ENCODE assay signal across 22 cellular contexts in genomic region chr18:58205780-58206160, GRCh38.
DNase-seq lines count a peak whose midpoint lies in the region; TF ChIP-seq lines count a peak whose summit lies in the region.
"Had no signal": no experiment of that assay in that cellular context is flagged by ENCODE, and none has a peak within 500 bp of the region (broad histone marks: within the 10 kb centered on the region; RNA-seq: fewer than 3 reads in every experiment).

No MANE protein-coding gene starts in this region.

- H3K9me3 ChIP-seq in DOHH2 (ENCODE audit: control insufficient read depth, insufficient read depth, low read length) (no peaks in the 10 kb centered on the region), SK-N-SH (no peaks in the 10 kb centered on the region)
- H3K9me3 ChIP-seq: ascending aorta, BLaER1, gastrocnemius medialis, prostate gland had no signal

- H3K9me3 Mint-ChIP-seq in nephron: no peaks in the 10 kb centered on the region
- H3K9me3 Mint-ChIP-seq: activated CD4-positive, alpha-beta memory T cell treated with anti-CD3 and anti-CD28 coated beads for 36 hours; naive B cell; stimulated activated effector memory CD8-positive, alpha-beta T cell treated with anti-CD3 and anti-CD28 coated beads, Interleukin-12 subunit alpha, Interleukin-12 subunit beta, amount 100 ng/mL, for 72 hours had no signal

- TF ChIP-seq RAD21 in SK-N-SH (IDR thresholded peaks at IDR 0.05; ENCODE audit: low read length): no peak

- H3K9me2 ChIP-seq in DOHH2 (replicated peaks; ENCODE audit: control insufficient read depth, low read length) (no peaks in the 10 kb centered on the region), SK-N-SH (no peaks in the 10 kb centered on the region)

- H3K9ac ChIP-seq in SK-N-SH: 0 out of 2 replicates have a peak overlapping the region, but pooled peaks have one; percentile 14
- H3K9ac ChIP-seq: BLaER1 had no signal

- peak overlapping the region; percentile 16; the same call in 1 of the 2 replicates for H3K4me2 ChIP-seq in DOHH2 (ENCODE audit: low read length)
- H3K4me2 ChIP-seq in SK-N-SH: 0 out of 2 replicates have a peak overlapping the region, but pooled peaks have one; percentile 4
- H3K4me2 ChIP-seq: BLaER1 had no signal

- POLR2A ChIA-PET in SK-N-SH (lab: Yijun Ruan, JAX): no interaction called here

- no peaks in the 10 kb centered on the region for H3K27me3 ChIP-seq in DOHH2 (ENCODE audit: control insufficient read depth, low read length)
- no peaks in the 10 kb centered on the region for H3K27me3 ChIP-seq in SK-N-SH (ENCODE audit: insufficient read depth)
- H3K27me3 ChIP-seq: ascending aorta, BLaER1, gastrocnemius medialis had no signal

- peaks cover 53% of the 10 kb centered on the region for H3K4me1 Mint-ChIP-seq in nephron
- H3K4me1 Mint-ChIP-seq: naive B cell; stimulated activated effector memory CD8-positive, alpha-beta T cell treated with anti-CD3 and anti-CD28 coated beads, Interleukin-12 subunit alpha, Interleukin-12 subunit beta, amount 100 ng/mL, for 72 hours had no signal

- H3K4me1 ChIP-seq in DOHH2 (ENCODE audit: control insufficient read depth, low read length) (peaks cover 70% of the 10 kb centered on the region), SK-N-SH (ENCODE audit: control insufficient read depth in 1 of 2, insufficient read depth in 2 of 2, low read depth in 1 of 2, low read length in 1 of 2) (peaks cover 6 to 33% of the 10 kb centered on the region in 2 experiments)
- H3K4me1 ChIP-seq: ascending aorta had no signal

- H3F3A ChIP-seq in DOHH2 (ENCODE audit: control insufficient read depth, insufficient read depth) (peaks cover 10% of the 10 kb centered on the region), SK-N-SH (replicated peaks; ENCODE audit: insufficient read depth) (peaks cover 19% of the 10 kb centered on the region)

- H3K4me3 ChIP-seq in DOHH2 (ENCODE audit: low read length) (no peak overlapping the region), SK-N-SH (ENCODE audit: low read depth in 2 of 2, low read length in 1 of 2) (no peak overlapping the region)
- H3K4me3 ChIP-seq: ascending aorta, BLaER1, gastrocnemius medialis, prostate gland, SK-N-MC had no signal

- H3K27ac Mint-ChIP-seq in nephron: peak overlapping the region in 2 of 3 experiments; percentile 20 to 56
- H3K27ac Mint-ChIP-seq: activated CD4-positive, alpha-beta memory T cell treated with anti-CD3 and anti-CD28 coated beads for 36 hours; activated T-cell treated with anti-CD3 and anti-CD28 coated beads, Interleukin-2, amount 50 U/mL, for 72 hours; stimulated activated effector memory CD8-positive, alpha-beta T cell treated with anti-CD3 and anti-CD28 coated beads, Interleukin-12 subunit alpha, Interleukin-12 subunit beta, amount 100 ng/mL, for 72 hours had no signal

- 91% methylated on average over 5 of the region's 5 CpGs for WGBS in SK-N-SH (ENCODE audit: low lambda C conversion rate)

- no peak overlapping the region for H3K27ac ChIP-seq in DOHH2 (ENCODE audit: low read depth, low read length)
- H3K27ac ChIP-seq in SK-N-SH (ENCODE audit: low read depth in 2 of 2, low read length in 1 of 2): peak overlapping the region in 1 of 2 experiments; percentile 62; a peak in 2 of 4 replicates
- H3K27ac ChIP-seq in epithelial cell of prostate: peak overlapping the region; percentile 41
- H3K27ac ChIP-seq in substantia nigra (ENCODE audit: low read depth, low read length, poor library complexity, severe bottlenecking): no peak overlapping the region
- H3K27ac ChIP-seq: ascending aorta, BLaER1, gastrocnemius medialis, prostate gland, SK-N-MC had no signal

- no peak for TF ChIP-seq CTCF in DOHH2 (IDR thresholded peaks at IDR 0.05; ENCODE audit: low read depth, low read length, poor library complexity, severe bottlenecking)
- TF ChIP-seq CTCF in SK-N-SH (IDR thresholded peaks at IDR 0.05): no peak
- no peak for TF ChIP-seq CTCF in nephron (IDR thresholded peaks at IDR 0.05; ENCODE audit: unreplicated experiment in 3 of 3)

- no peak for TF ChIP-seq EP300 in SK-N-SH (IDR thresholded peaks at IDR 0.05; ENCODE audit: borderline replicate concordance in 1 of 2, low read depth in 1 of 2, low read length in 1 of 2)

- peaks cover 5% of the 10 kb centered on the region for H3K36me3 Mint-ChIP-seq in nephron (ENCODE audit: low read depth)
- H3K36me3 Mint-ChIP-seq: activated CD4-positive, alpha-beta memory T cell treated with anti-CD3 and anti-CD28 coated beads for 36 hours; stimulated activated effector memory CD8-positive, alpha-beta T cell treated with anti-CD3 and anti-CD28 coated beads, Interleukin-12 subunit alpha, Interleukin-12 subunit beta, amount 100 ng/mL, for 72 hours had no signal

- H3K4me3 Mint-ChIP-seq in nephron: no peak overlapping the region
- H3K4me3 Mint-ChIP-seq: activated CD4-positive, alpha-beta memory T cell treated with anti-CD3 and anti-CD28 coated beads for 36 hours; activated T-cell treated with anti-CD3 and anti-CD28 coated beads, Interleukin-2, amount 50 U/mL, for 72 hours; stimulated activated effector memory CD8-positive, alpha-beta T cell treated with anti-CD3 and anti-CD28 coated beads, Interleukin-12 subunit alpha, Interleukin-12 subunit beta, amount 100 ng/mL, for 72 hours had no signal

- H3K79me2 ChIP-seq in DOHH2 (ENCODE audit: control insufficient read depth, low read length): peaks cover 40% of the 10 kb centered on the region
- no peaks in the 10 kb centered on the region for H3K79me2 ChIP-seq in SK-N-SH (ENCODE audit: insufficient read depth)

- no peaks in the 10 kb centered on the region for H4K20me1 ChIP-seq in DOHH2 (ENCODE audit: control insufficient read depth, insufficient read depth, low read depth, low read length)
- H4K20me1 ChIP-seq in SK-N-SH (ENCODE audit: insufficient read depth): no peaks in the 10 kb centered on the region
- H4K20me1 ChIP-seq: BLaER1 had no signal

- H3K36me3 ChIP-seq in DOHH2 (ENCODE audit: control insufficient read depth, low read length): no peaks in the 10 kb centered on the region
- no peaks in the 10 kb centered on the region for H3K36me3 ChIP-seq in SK-N-SH (replicated peaks in 1 of 2; ENCODE audit: control insufficient read depth in 1 of 2, insufficient read depth in 2 of 2, low read length in 1 of 2)
- H3K36me3 ChIP-seq: ascending aorta, BLaER1, gastrocnemius medialis, prostate gland had no signal

- no peaks in the 10 kb centered on the region for H3K27me3 Mint-ChIP-seq in nephron (ENCODE audit: low read depth)

- H2AFZ ChIP-seq in SK-N-SH (ENCODE audit: low read depth): peak overlapping the region; percentile 50; the same call in 1 of the 2 replicates

- DNase-seq in SK-N-SH: no peak
- no peak for DNase-seq in epithelial cell of prostate (ENCODE audit: low read depth, low spot score)
- DNase-seq in NCI-H526 treated with DMSO at 0.1 percent for 48 hours (lab: John Stamatoyannopoulos, UW): no peak
- no peak for DNase-seq in substantia nigra (lab: John Stamatoyannopoulos, UW)
- no peak for DNase-seq in NCI-H69 (lab: John Stamatoyannopoulos, UW)
- DNase-seq in EL: no peak
- DNase-seq: activated CD4-positive, alpha-beta memory T cell treated with anti-CD3 and anti-CD28 coated beads for 36 hours; activated CD4-positive, CD25-positive, alpha-beta regulatory T cell treated with anti-CD3 and anti-CD28 coated beads, Interleukin-2, amount 50 U/mL, for 72 hours; activated T-cell treated with anti-CD3 and anti-CD28 coated beads, Interleukin-2, amount 50 U/mL, for 72 hours; gastrocnemius medialis; hypothalamus; mesendoderm; naive B cell; NCI-H446; T-helper 2 cell had no signal

- CTCF ChIA-PET in SK-N-SH (lab: Yijun Ruan, JAX): interaction anchor here (0.9 to 1.1 kb wide), 2 partner anchors 24 to 84 kb away, joined by 3 read pairs; no protein-coding TSS in a partner anchor

TF ChIP-seq in SK-N-SH, 30 proteins besides CTCF, POLR2A, EP300 and RAD21 (continues in another document):
- TF ChIP-seq PBX3 (IDR thresholded peaks at IDR 0.05) (no peak), MXI1 (IDR thresholded peaks at IDR 0.05; ENCODE audit: low read depth, low read length) (no peak), JUND (IDR thresholded peaks at IDR 0.05) (no peak), SMC3 (IDR thresholded peaks at IDR 0.05; ENCODE audit: low read depth, low read length) (no peak), EZH2phosphoT487 (IDR thresholded peaks at IDR 0.05; ENCODE audit: borderline replicate concordance, low read depth) (no peak), TAF1 (IDR thresholded peaks at IDR 0.05; ENCODE audit: borderline replicate concordance, low read depth, low read length) (no peak), GATA2 (CRISPR knock-in tag; IDR thresholded peaks at IDR 0.05) (no peak), FOSL2 (IDR thresholded peaks at IDR 0.05; ENCODE audit: borderline replicate concordance, low read depth) (no peak), NRF1 (IDR thresholded peaks at IDR 0.05; ENCODE audit: low read depth, low read length) (no peak), TCF12 (IDR thresholded peaks at IDR 0.05) (no peak), POLR2AphosphoS5 (IDR thresholded peaks at IDR 0.05; ENCODE audit: low read depth, low read length) (no peak)
- TF ChIP-seq, protein P1, sequence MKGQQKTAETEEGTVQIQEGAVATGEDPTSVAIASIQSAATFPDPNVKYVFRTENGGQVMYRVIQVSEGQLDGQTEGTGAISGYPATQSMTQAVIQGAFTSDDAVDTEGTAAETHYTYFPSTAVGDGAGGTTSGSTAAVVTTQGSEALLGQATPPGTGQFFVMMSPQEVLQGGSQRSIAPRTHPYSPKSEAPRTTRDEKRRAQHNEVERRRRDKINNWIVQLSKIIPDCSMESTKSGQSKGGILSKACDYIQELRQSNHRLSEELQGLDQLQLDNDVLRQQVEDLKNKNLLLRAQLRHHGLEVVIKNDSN (IDR thresholded peaks at IDR 0.05; ENCODE audit: borderline replicate concordance, low read depth): no peak
- TF ChIP-seq, protein P2, sequence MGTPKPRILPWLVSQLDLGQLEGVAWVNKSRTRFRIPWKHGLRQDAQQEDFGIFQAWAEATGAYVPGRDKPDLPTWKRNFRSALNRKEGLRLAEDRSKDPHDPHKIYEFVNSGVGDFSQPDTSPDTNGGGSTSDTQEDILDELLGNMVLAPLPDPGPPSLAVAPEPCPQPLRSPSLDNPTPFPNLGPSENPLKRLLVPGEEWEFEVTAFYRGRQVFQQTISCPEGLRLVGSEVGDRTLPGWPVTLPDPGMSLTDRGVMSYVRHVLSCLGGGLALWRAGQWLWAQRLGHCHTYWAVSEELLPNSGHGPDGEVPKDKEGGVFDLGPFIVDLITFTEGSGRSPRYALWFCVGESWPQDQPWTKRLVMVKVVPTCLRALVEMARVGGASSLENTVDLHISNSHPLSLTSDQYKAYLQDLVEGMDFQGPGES (IDR thresholded peaks at IDR 0.05; ENCODE audit: low read depth, low read length): no peak
